In genomic region chr2:178589337-178589736, GRCh38 we compare ENCODE assay signal across 28 cellular contexts.
"Had no signal": no experiment of that assay in that cellular context is flagged by ENCODE, and none has a peak within 500 bp of the region (broad histone marks: within the 10 kb centered on the region; RNA-seq: fewer than 3 reads in every experiment).

No MANE protein-coding gene starts in this region.

- H3K4me1 Mint-ChIP-seq: activated naive CD8-positive, alpha-beta T cell treated with anti-CD3 and anti-CD28 coated beads for 36 hours; brain had no signal

- H3K27me3 ChIP-seq: adrenal gland, ascending aorta, heart right ventricle, suprapubic skin, tibial nerve had no signal

- DNase-seq: activated CD4-positive, alpha-beta T cell treated with anti-CD3 and anti-CD28 coated beads for 4 hours; activated CD4-positive, alpha-beta T cell treated with anti-CD3 and anti-CD28 coated beads, Interleukin-2, amount 50 U/mL, for 4 hours; activated effector memory CD4-positive, alpha-beta T cell treated with anti-CD3 and anti-CD28 coated beads, Interleukin-2, amount 50 U/mL, for 16 hours; activated naive CD4-positive, alpha-beta T cell treated with anti-CD3 and anti-CD28 coated beads for 36 hours; activated naive CD8-positive, alpha-beta T cell treated with anti-CD3 and anti-CD28 coated beads for 36 hours; activated T-cell treated with anti-CD3 and anti-CD28 coated beads for 4 hours; activated T-cell treated with anti-CD3 and anti-CD28 coated beads, Interleukin-2, amount 50 U/mL, for 72 hours; adrenal gland; caudate nucleus; cortex of kidney; effector memory CD8-positive, alpha-beta T cell; foreskin fibroblast; heart right ventricle; kidney glomerular epithelial cell; left ventricle myocardium inferior; mucosa of descending colon; retina; stimulated activated CD4-positive, alpha-beta T cell treated with anti-CD3 and anti-CD28 coated beads, Interleukin-15, amount 100 ng/mL, for 24 hours; stimulated activated CD4-positive, alpha-beta T cell treated with anti-CD3 and anti-CD28 coated beads, Interleukin-2, amount 100 ng/mL, for 24 hours; stimulated activated naive CD4-positive, alpha-beta T cell; T-helper 9 cell had no signal

- H3K4me1 ChIP-seq: adrenal gland, ascending aorta, suprapubic skin, tibial nerve had no signal

- H3K36me3 Mint-ChIP-seq: natural killer cell treated with Interleukin-12 subunit alpha and Interleukin-12 subunit beta and Interleukin-15 and Interleukin-18, amount 100 ng/mL, for 72 hours had no signal

- H3K9me3 Mint-ChIP-seq: activated naive CD4-positive, alpha-beta T cell treated with anti-CD3 and anti-CD28 coated beads for 36 hours; activated naive CD8-positive, alpha-beta T cell treated with anti-CD3 and anti-CD28 coated beads for 36 hours; activated T-cell treated with anti-CD3 and anti-CD28 coated beads, Interleukin-2, amount 50 U/mL, for 72 hours; brain; natural killer cell treated with Interleukin-12 subunit alpha and Interleukin-12 subunit beta and Interleukin-15 and Interleukin-18, amount 100 ng/mL, for 72 hours; T-helper 1 cell treated with Interleukin-12 subunit alpha and Interleukin-12 subunit beta and Interleukin-4 antibody, amounts not matched to agents 30 μg/mL and 1 μg/mL, for 36 hours had no signal

- H3K27ac Mint-ChIP-seq: activated naive CD4-positive, alpha-beta T cell treated with anti-CD3 and anti-CD28 coated beads for 36 hours; activated naive CD8-positive, alpha-beta T cell treated with anti-CD3 and anti-CD28 coated beads for 36 hours; activated T-cell treated with anti-CD3 and anti-CD28 coated beads, Interleukin-2, amount 50 U/mL, for 72 hours; brain; effector memory CD8-positive, alpha-beta T cell; natural killer cell treated with Interleukin-12 subunit alpha and Interleukin-12 subunit beta and Interleukin-15 and Interleukin-18, amount 100 ng/mL, for 72 hours; T-helper 1 cell treated with Interleukin-12 subunit alpha and Interleukin-12 subunit beta and Interleukin-4 antibody, amounts not matched to agents 30 μg/mL and 1 μg/mL, for 36 hours had no signal

- ATAC-seq: activated T-cell treated with anti-CD3 and anti-CD28 coated beads, Interleukin-2, amount 50 U/mL, for 72 hours; effector memory CD8-positive, alpha-beta T cell; mucosa of descending colon; natural killer cell treated with Interleukin-12 subunit alpha and Interleukin-12 subunit beta and Interleukin-15 and Interleukin-18, amount 100 ng/mL, for 72 hours had no signal

- H3K9me3 ChIP-seq: adrenal gland, ascending aorta, heart right ventricle, left ventricle myocardium inferior, mucosa of descending colon, suprapubic skin, tibial nerve had no signal

- H3K27ac ChIP-seq: adrenal gland, ascending aorta, heart right ventricle, suprapubic skin, tibial nerve, VCaP had no signal

- H3K4me3 ChIP-seq: adrenal gland, ascending aorta, heart right ventricle, left ventricle myocardium inferior, mucosa of descending colon, suprapubic skin, tibial nerve had no signal

- H3K4me3 Mint-ChIP-seq: activated naive CD4-positive, alpha-beta T cell treated with anti-CD3 and anti-CD28 coated beads for 36 hours; activated naive CD8-positive, alpha-beta T cell treated with anti-CD3 and anti-CD28 coated beads for 36 hours; activated T-cell treated with anti-CD3 and anti-CD28 coated beads, Interleukin-2, amount 50 U/mL, for 72 hours; brain; effector memory CD8-positive, alpha-beta T cell; natural killer cell treated with Interleukin-12 subunit alpha and Interleukin-12 subunit beta and Interleukin-15 and Interleukin-18, amount 100 ng/mL, for 72 hours; T-helper 1 cell treated with Interleukin-12 subunit alpha and Interleukin-12 subunit beta and Interleukin-4 antibody, amounts not matched to agents 30 μg/mL and 1 μg/mL, for 36 hours had no signal

- H3K36me3 ChIP-seq: adrenal gland had no signal
